27 cellular contexts compared by ENCODE assay signal in genomic region chr4:7299051-7299907, GRCh38.
DNase-seq lines count a peak whose midpoint lies in the region; ATAC-seq and TF ChIP-seq lines count a peak whose summit lies in the region.
"Had no signal": no experiment of that assay in that cellular context is flagged by ENCODE, and none has a peak within 500 bp of the region (broad histone marks: within the 10 kb centered on the region; RNA-seq: fewer than 3 reads in every experiment).

No MANE protein-coding gene starts in this region.

- H3K9me3 Mint-ChIP-seq in endodermal cell: no peaks in the 10 kb centered on the region
- H3K9me3 Mint-ChIP-seq: activated B cell treated with CpG ODN at 0.5 μM for 24 hours; activated CD4-positive, alpha-beta T cell treated with anti-CD3 and anti-CD28 coated beads, Interleukin-2, amount 10 ng/mL, durations not matched to agents 7 days and 5 days; activated naive CD8-positive, alpha-beta T cell treated with anti-CD3 and anti-CD28 coated beads, Interleukin-2, amount 10 ng/mL, durations not matched to agents 7 days and 5 days; stimulated activated naive B cell treated with anti-CD40 and anti-IgM and Interleukin-4, amounts not matched to agents 10 μg/mL and 1 μg/mL and 100 μg/mL, for 72 hours had no signal

- TF ChIP-seq CTCF in endodermal cell (conservative IDR thresholded peaks at IDR 0.05): no peak

- H3K4me1 ChIP-seq in NT2/D1 (ENCODE audit: insufficient read depth, insufficient read length) (peaks cover 20% of the 10 kb centered on the region), endodermal cell (ENCODE audit: control insufficient read depth, insufficient read depth, low read length) (peaks cover 6% of the 10 kb centered on the region)

- H3K36me3 ChIP-seq in NT2/D1 (ENCODE audit: insufficient read depth, insufficient read length, low read length): no peaks in the 10 kb centered on the region
- no peaks in the 10 kb centered on the region for H3K36me3 ChIP-seq in endodermal cell (ENCODE audit: control insufficient read depth, insufficient read depth, low read length)
- H3K36me3 ChIP-seq: lower lobe of right lung had no signal

- H3K4me3 ChIP-seq in NT2/D1 (ENCODE audit: insufficient read length, low read depth): no peak overlapping the region
- H3K4me3 ChIP-seq in endodermal cell (ENCODE audit: low read length): no peak overlapping the region
- H3K4me3 ChIP-seq: lower lobe of right lung, skin epidermis had no signal

- H3K27me3 ChIP-seq in NT2/D1 (ENCODE audit: insufficient read depth, insufficient read length) (no peaks in the 10 kb centered on the region), endodermal cell (ENCODE audit: control insufficient read depth, insufficient read depth, low read length, poor library complexity, severe bottlenecking) (no peaks in the 10 kb centered on the region)

- ATAC-seq in GM21529 (IDR thresholded peaks at IDR 0.05; ENCODE audit: unreplicated experiment): no peak
- ATAC-seq: lower lobe of right lung; PC-3; stimulated activated naive B cell treated with anti-CD40 and anti-IgM and Interleukin-4, amounts not matched to agents 10 μg/mL and 1 μg/mL and 100 μg/mL, for 72 hours had no signal

- peaks cover 8% of the 10 kb centered on the region for H3K4me1 Mint-ChIP-seq in endodermal cell
- H3K4me1 Mint-ChIP-seq: activated B cell treated with CpG ODN at 0.5 μM for 24 hours; activated CD4-positive, alpha-beta T cell treated with anti-CD3 and anti-CD28 coated beads, Interleukin-2, amount 10 ng/mL, durations not matched to agents 7 days and 5 days; stimulated activated naive B cell treated with anti-CD40 and anti-IgM and Interleukin-4, amounts not matched to agents 10 μg/mL and 1 μg/mL and 100 μg/mL, for 72 hours had no signal

- 84 to 85% methylated on average over 21 to 28 of the region's 28 CpGs for whole genome bisulfite sequencing in endodermal cell (ENCODE audit: insufficient coverage in 1 of 2, insufficient read length in 1 of 2), 2 experiments

- H3K4me3 Mint-ChIP-seq in endodermal cell: no peak overlapping the region
- H3K4me3 Mint-ChIP-seq: activated B cell treated with CpG ODN at 0.5 μM for 24 hours; activated CD4-positive, alpha-beta T cell treated with anti-CD3 and anti-CD28 coated beads, Interleukin-2, amount 10 ng/mL, durations not matched to agents 7 days and 5 days; activated naive CD8-positive, alpha-beta T cell treated with anti-CD3 and anti-CD28 coated beads, Interleukin-2, amount 10 ng/mL, durations not matched to agents 7 days and 5 days; stimulated activated naive B cell treated with anti-CD40 and anti-IgM and Interleukin-4, amounts not matched to agents 10 μg/mL and 1 μg/mL and 100 μg/mL, for 72 hours had no signal

- no peaks in the 10 kb centered on the region for H3K9me3 ChIP-seq in NT2/D1 (ENCODE audit: insufficient read depth, low read length)
- no peaks in the 10 kb centered on the region for H3K9me3 ChIP-seq in endodermal cell (ENCODE audit: control insufficient read depth, low read length)
- H3K9me3 ChIP-seq: lower lobe of right lung, SK-N-SH had no signal

- H3K36me3 Mint-ChIP-seq in endodermal cell (ENCODE audit: low read depth): no peaks in the 10 kb centered on the region
- H3K36me3 Mint-ChIP-seq: activated naive CD8-positive, alpha-beta T cell treated with anti-CD3 and anti-CD28 coated beads, Interleukin-2, amount 10 ng/mL, durations not matched to agents 7 days and 5 days; naive B cell; stimulated activated naive B cell treated with anti-CD40 and anti-IgM and Interleukin-4, amounts not matched to agents 10 μg/mL and 1 μg/mL and 100 μg/mL, for 72 hours had no signal

- no peak overlapping the region for H3K27ac Mint-ChIP-seq in endodermal cell
- H3K27ac Mint-ChIP-seq: activated B cell treated with CpG ODN at 0.5 μM for 24 hours; activated CD4-positive, alpha-beta T cell treated with anti-CD3 and anti-CD28 coated beads, Interleukin-2, amount 10 ng/mL, durations not matched to agents 7 days and 5 days; activated naive CD8-positive, alpha-beta T cell treated with anti-CD3 and anti-CD28 coated beads, Interleukin-2, amount 10 ng/mL, durations not matched to agents 7 days and 5 days had no signal

- H3K27me3 Mint-ChIP-seq in endodermal cell (ENCODE audit: insufficient read depth): no peaks in the 10 kb centered on the region
- H3K27me3 Mint-ChIP-seq: activated CD4-positive, alpha-beta T cell treated with anti-CD3 and anti-CD28 coated beads, Interleukin-2, amount 10 ng/mL, durations not matched to agents 7 days and 5 days had no signal

- peak overlapping the region; percentile 3 for H3K9ac ChIP-seq in NT2/D1 (ENCODE audit: insufficient read length, low read depth)
- H3K9ac ChIP-seq in endodermal cell (ENCODE audit: extremely low read depth, low read length, poor library complexity, severe bottlenecking): no peak overlapping the region
- H3K9ac ChIP-seq: SK-N-SH had no signal

- peak overlapping the region; percentile 77 for H3K27ac ChIP-seq in endodermal cell (ENCODE audit: low read depth, low read length)
- H3K27ac ChIP-seq: lower lobe of right lung, skin epidermis had no signal

- DNase-seq in NCI-H1694 treated with DMSO at 0.1 percent for 48 hours (lab: John Stamatoyannopoulos, UW) (peak; percentile 27), NCI-H1694 (lab: John Stamatoyannopoulos, UW) (no peak), NT2/D1 (ENCODE audit: low read depth, low spot score) (no peak), endodermal cell (no peak), retina (peak; percentile 89)
- DNase-seq in activated naive CD4-positive, alpha-beta T cell treated with Interleukin-2 at 50 U/mL for 16 hours: no peak
- DNase-seq in activated T-cell treated with anti-CD3 and anti-CD28 coated beads, Interleukin-2, amount 50 U/mL, for 48 hours: no peak
- DNase-seq: 8988T; activated B cell treated with CpG ODN at 0.5 μM for 24 hours; activated CD4-positive, alpha-beta T cell treated with anti-CD3 and anti-CD28 coated beads, Interleukin-2, amount 10 ng/mL, durations not matched to agents 7 days and 5 days; activated gamma-delta T cell; activated naive CD8-positive, alpha-beta T cell treated with anti-CD3 and anti-CD28 coated beads, Interleukin-2, amount 10 ng/mL, durations not matched to agents 7 days and 5 days; activated T-cell treated with anti-CD3 and anti-CD28 coated beads, Interleukin-2, amount 50 U/mL, for 1 hour; cortex of kidney; GOT3; Kasumi-1; lower lobe of right lung; midbrain; naive B cell; NCI-H146; NCI-H510A treated with DMSO at 0.1 percent for 48 hours; NK-92 treated with Interleukin-12 subunit alpha and Interleukin-12 subunit beta, amount 100 ng/mL, for 24 hours; PC-3; SK-N-SH; stimulated activated naive B cell treated with anti-CD40 and anti-IgM and Interleukin-4, amounts not matched to agents 10 μg/mL and 1 μg/mL and 100 μg/mL, for 72 hours had no signal

Comparison
In these comparisons a context has a peak if more than half of its experiments do, and no peak if none do; other contexts are left out.
1. DNase-seq: peak in NCI-H1694 treated with DMSO at 0.1 percent for 48 hours (single experiment) and retina (single experiment); none in NCI-H1694 (single experiment), NT2/D1 (single experiment), endodermal cell (single experiment), activated naive CD4-positive, alpha-beta T cell treated with Interleukin-2 at 50 U/mL for 16 hours (single experiment) and activated T-cell treated with anti-CD3 and anti-CD28 coated beads, Interleukin-2, amount 50 U/mL, for 48 hours (0 of 2).